ENCODE assay signal across 1 cellular context in genomic region chr1:169086603-169087455, GRCh38.
TF ChIP-seq lines count a peak whose summit lies in the region.

No MANE protein-coding gene starts in this region.

TF ChIP-seq in K562, 482 proteins besides CTCF, POLR2A, EP300 and RAD21 (continued from another document):
- TF ChIP-seq ATF2 (CRISPR knock-in tag; IDR thresholded peaks at IDR 0.05), result no peak
- no peak for TF ChIP-seq HDAC6 (IDR thresholded peaks at IDR 0.05; ENCODE audit: low read depth, low read length)
- TF ChIP-seq NR0B1 (IDR thresholded peaks at IDR 0.05; ENCODE audit: partially characterized antibody), result no peak
- no peak for TF ChIP-seq PML (IDR thresholded peaks at IDR 0.05; ENCODE audit: low read length)
- peak; percentile 49; the same call in 1 of the 2 replicates for TF ChIP-seq OTX1 (CRISPR knock-in tag; IDR thresholded peaks at IDR 0.05)
- no peak for TF ChIP-seq TBL1XR1 (IDR thresholded peaks at IDR 0.05; ENCODE audit: low read length in 2 of 2)
- TF ChIP-seq HDAC1 (IDR thresholded peaks at IDR 0.05), result no peak
- TF ChIP-seq CSDE1 (IDR thresholded peaks at IDR 0.05), result peak in 1 of 2 experiments; percentile 65; a peak in 1 of 4 replicates
- no peak for TF ChIP-seq PBX2 (CRISPR knock-in tag; IDR thresholded peaks at IDR 0.05; ENCODE audit: low read depth)
- TF ChIP-seq PBX2 (tag; conservative IDR thresholded peaks at IDR 0.05; ENCODE audit: low read depth), result 0 out of 2 replicates have a peak, but pooled peaks have one; percentile 26
- TF ChIP-seq SLC30A9 (CRISPR knock-in tag; IDR thresholded peaks at IDR 0.05), result no peak
- peak; percentile 94 for TF ChIP-seq RFX1 (IDR thresholded peaks at IDR 0.05)
- TF ChIP-seq NR2C1 (IDR thresholded peaks at IDR 0.05), result no peak
- TF ChIP-seq NR2C1 (tag; IDR thresholded peaks at IDR 0.05), result no peak
- TF ChIP-seq CBX5 (IDR thresholded peaks at IDR 0.05; ENCODE audit: borderline replicate concordance, low read depth), result no peak
- TF ChIP-seq ZNF408 (CRISPR knock-in tag; IDR thresholded peaks at IDR 0.05; ENCODE audit: low read depth), result no peak
- TF ChIP-seq ZBTB49 (CRISPR knock-in tag; IDR thresholded peaks at IDR 0.05; ENCODE audit: borderline replicate concordance), result no peak
- no peak for TF ChIP-seq RBFOX2 (IDR thresholded peaks at IDR 0.05; ENCODE audit: low read depth, low read length)
- no peak for TF ChIP-seq SMARCA5 (IDR thresholded peaks at IDR 0.05)
- no peak for TF ChIP-seq ARNT (IDR thresholded peaks at IDR 0.05)
- peak; percentile 52; the same call in 1 of the 2 replicates for TF ChIP-seq HBP1 (CRISPR knock-in tag; IDR thresholded peaks at IDR 0.05)
